ENCODE assay signal across 18 cellular contexts in the genomic region with DNA sequence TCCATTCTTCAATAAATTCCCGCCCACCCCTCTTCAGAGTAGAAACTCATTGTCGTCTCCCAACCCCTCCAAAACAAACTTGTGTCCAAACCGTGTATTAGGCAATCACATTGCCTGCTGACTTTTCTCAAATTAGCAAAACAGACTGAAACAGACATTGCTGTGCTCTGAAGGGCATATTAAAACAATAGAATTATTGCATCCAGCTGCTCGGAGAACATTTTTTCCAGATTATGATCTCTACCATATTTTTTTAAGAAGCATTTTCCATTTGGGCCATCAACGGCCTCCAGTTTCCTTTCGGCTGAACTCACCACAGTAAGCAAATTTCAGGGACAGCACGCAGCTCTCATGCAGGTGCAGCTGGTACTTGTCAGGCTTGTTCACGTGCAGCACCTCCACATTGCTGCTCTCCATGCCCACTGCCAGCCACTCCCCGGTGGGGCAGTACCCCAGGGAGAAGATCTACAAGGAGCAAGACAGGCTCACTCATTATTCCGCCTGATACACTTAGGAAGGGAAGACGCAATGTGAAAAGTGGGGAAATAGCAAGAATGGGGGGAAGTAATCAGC.
A peak's percentile ranks its signal among the peaks of the same experiment; 100 is the strongest.
DNase-seq lines count a peak whose midpoint lies in the region; ATAC-seq, FAIRE-seq and TF ChIP-seq lines count a peak whose summit lies in the region.
"Had no signal": no experiment of that assay in that cellular context is flagged by ENCODE, and none has a peak within 500 bp of the region (broad histone marks: within the 10 kb centered on the region; RNA-seq: fewer than 3 reads in every experiment).

No MANE protein-coding gene starts in this region.

- no peak for ATAC-seq in HepG2
- no peak for ATAC-seq in right lobe of liver
- ATAC-seq: Panc1 had no signal

- POLR2A ChIA-PET in HepG2 (lab: Yijun Ruan, JAX), result no interaction called here

- H3K79me1 ChIP-seq in neuronal stem cell (ENCODE audit: low read depth, low read length), result no peaks in the 10 kb centered on the region

- H3K4ac ChIP-seq in neuronal stem cell (ENCODE audit: low read length), result no peak overlapping the region

- H3K27me3 ChIP-seq in HepG2 (ENCODE audit: control insufficient read depth in 1 of 2, insufficient read depth in 2 of 2, low read length in 2 of 2), result no peaks in the 10 kb centered on the region
- H3K27me3 ChIP-seq in right lobe of liver, result no peaks in the 10 kb centered on the region
- no peaks in the 10 kb centered on the region for H3K27me3 ChIP-seq in neuronal stem cell (ENCODE audit: control insufficient read depth in 3 of 3, insufficient read depth in 3 of 3, low read depth in 1 of 3, low read length in 3 of 3)

- H3K36me3 ChIP-seq in HepG2 (replicated peaks in 1 of 2; ENCODE audit: control insufficient read depth in 1 of 2, insufficient read depth in 2 of 2, low read length in 2 of 2) (peaks cover 8 to 51% of the 10 kb centered on the region in 2 experiments), right lobe of liver (peaks cover 0 to 32% (median 9%) of the 10 kb centered on the region in 4 donors), neuronal stem cell (replicated peaks in 1 of 2; ENCODE audit: control insufficient read depth in 2 of 2, insufficient read depth in 2 of 2, low read length in 2 of 2) (peaks cover 5 to 78% of the 10 kb centered on the region in 2 donors)

- TF ChIP-seq POLR2A in HepG2 (IDR thresholded peaks at IDR 0.05; ENCODE audit: insufficient read depth in 1 of 2, low read depth in 2 of 2, low read length in 2 of 2), result no peak
- TF ChIP-seq POLR2A in right lobe of liver (IDR thresholded peaks at IDR 0.05), result no peak

- H4K8ac ChIP-seq in neuronal stem cell (ENCODE audit: low read depth, low read length), result no peak overlapping the region

- no peaks in the 10 kb centered on the region for H3K79me2 ChIP-seq in HepG2 (ENCODE audit: insufficient read depth, low read length)

- H3K14ac ChIP-seq in neuronal stem cell (ENCODE audit: low read length), result no peak overlapping the region

- in situ Hi-C loops in HepG2 (cut with HindIII; ENCODE audit: extremely low pct_ligation_motif_present, low pct_unique_long_range_greater_than_20kb), result no loop called here

- BruUV-seq in HepG2 (replicated peaks; lab: Mats Ljungman, UMichigan), result no TSS peak

- no peak for TF ChIP-seq EP300 in HepG2 (IDR thresholded peaks at IDR 0.05; ENCODE audit: low read depth in 2 of 2, low read length in 2 of 2)
- no peak for TF ChIP-seq EP300 in HepG2 (CRISPR knock-in tag; IDR thresholded peaks at IDR 0.05; ENCODE audit: borderline replicate concordance)

- CTCF ChIA-PET in HepG2 (lab: Yijun Ruan, JAX; ENCODE audit: low intra/inter-chr PET ratio, low total read pairs), result no interaction called here

- H4K91ac ChIP-seq in neuronal stem cell (ENCODE audit: low read depth, low read length, poor library complexity), result no peak overlapping the region

- intact Hi-C loops in HepG2 (cut with micrococcal nuclease; ENCODE audit: unreplicated experiment), result loop anchor here (5.0 kb wide), 1 partner anchor 33 kb away; no protein-coding TSS in a partner anchor
- intact Hi-C loops in right lobe of liver (cut with DNase I), result loop anchor here in 1 of 2 donors (10.0 kb wide), 1 partner anchor 50 kb away; no protein-coding TSS in a partner anchor

- H2BK120ac ChIP-seq in neuronal stem cell (ENCODE audit: low read depth, low read length), result no peak overlapping the region

- TF ChIP-seq CTCF in HepG2 (CRISPR knock-in tag; IDR thresholded peaks at IDR 0.05) (no peak), right lobe of liver (IDR thresholded peaks at IDR 0.05) (no peak), foreskin fibroblast (IDR thresholded peaks at IDR 0.05; ENCODE audit: low read depth, low read length) (no peak)

- H3K4me2 ChIP-seq in HepG2 (ENCODE audit: low read depth, low read length), result no peak overlapping the region
- no peak overlapping the region for H3K4me2 ChIP-seq in neuronal stem cell (ENCODE audit: insufficient read depth, low read length, poor library complexity, severe bottlenecking)

- H3K23ac ChIP-seq in neuronal stem cell (ENCODE audit: low read depth, low read length, poor library complexity), result no peak overlapping the region

- no peak overlapping the region for H2BK12ac ChIP-seq in neuronal stem cell (ENCODE audit: low read length)

- H3K18ac ChIP-seq in neuronal stem cell (ENCODE audit: low read length), result no peak overlapping the region

- no peaks in the 10 kb centered on the region for H3K9me3 ChIP-seq in HepG2 (ENCODE audit: low read length)
- no peaks in the 10 kb centered on the region for H3K9me3 ChIP-seq in right lobe of liver
- H3K9me3 ChIP-seq in neuronal stem cell (replicated peaks in 1 of 2; ENCODE audit: control insufficient read depth in 2 of 2, insufficient read depth in 1 of 2, low read depth in 1 of 2, low read length in 2 of 2), result no peaks in the 10 kb centered on the region

- no peak overlapping the region for H3K9ac ChIP-seq in HepG2 (ENCODE audit: insufficient read depth, low read depth, low read length)
- H3K9ac ChIP-seq in neuronal stem cell (ENCODE audit: low read depth, low read length, poor library complexity), result no peak overlapping the region

- H3K4me3 ChIP-seq in HepG2 (replicated peaks in 1 of 3; ENCODE audit: insufficient read depth in 1 of 3, low read depth in 2 of 3, low read length in 3 of 3), result no peak overlapping the region
- no peak overlapping the region for H3K4me3 ChIP-seq in right lobe of liver
- H3K4me3 ChIP-seq in foreskin fibroblast (ENCODE audit: low read depth in 1 of 2, low read length in 2 of 2), result no peak overlapping the region
- H3K4me3 ChIP-seq in neuronal stem cell (ENCODE audit: low read length in 2 of 2), result no peak overlapping the region

- H2AK5ac ChIP-seq in neuronal stem cell (ENCODE audit: low read depth, low read length), result no peak overlapping the region

- H2AFZ ChIP-seq in HepG2 (ENCODE audit: low read length) (no peak overlapping the region), neuronal stem cell (ENCODE audit: low read length) (no peak overlapping the region)

- H3K27ac ChIP-seq in HepG2 (ENCODE audit: extremely low read length, insufficient read depth, low read length), result no peak overlapping the region
- no peak overlapping the region for H3K27ac ChIP-seq in right lobe of liver
- no peak overlapping the region for H3K27ac ChIP-seq in neuronal stem cell (replicated peaks; ENCODE audit: low read length)

- WGBS in HepG2 (ENCODE audit: low lambda C conversion rate), result 94% methylated on average over 11 of the region's 11 CpGs
- WGBS in right lobe of liver (ENCODE audit: insufficient coverage, low coverage, low lambda C conversion rate, missing lambda C conversion rate), result 82% methylated on average over 11 of the region's 11 CpGs
- no CpG with 5 or more reads among the region's 11 CpGs for WGBS in neuronal stem cell (ENCODE audit: extremely low coverage in 2 of 2, insufficient read length in 2 of 2, insufficient replicate concordance in 1 of 2), 2 donors

- H4K20me1 ChIP-seq in HepG2 (ENCODE audit: insufficient read depth, low read length), result no peaks in the 10 kb centered on the region

- no peak for DNase-seq in HepG2 (ENCODE audit: low spot score)
- DNase-seq in right lobe of liver, result no peak
- DNase-seq in dedifferentiated amniotic fluid mesenchymal stem cell (ENCODE audit: extremely low spot score), result peak; percentile 40
- DNase-seq in foreskin fibroblast, result peak; percentile 38 to 72
- no peak for DNase-seq in COLO829 (ENCODE audit: low spot score)
- no peak for DNase-seq in neuronal stem cell (ENCODE audit: low spot score)
- DNase-seq in NOMO-1 treated with DMSO at 0.1 percent for 48 hours (lab: John Stamatoyannopoulos, UW; ENCODE audit: unreplicated experiment), result no peak
- no peak for DNase-seq in NCI-H82 treated with DMSO at 0.1 percent for 48 hours (lab: John Stamatoyannopoulos, UW; ENCODE audit: unreplicated experiment)
- DNase-seq: 8988T; C1 segment of cervical spinal cord; DMS153; EL; H7; NCI-H1930; NCI-H526; NK-92 treated with Interleukin-12 subunit alpha and Interleukin-12 subunit beta, amount 100 ng/mL, for 24 hours; Right ventricle myocardium superior had no signal

- H3K4me1 ChIP-seq in HepG2 (ENCODE audit: insufficient read depth, low read length) (peaks cover 79% of the 10 kb centered on the region), right lobe of liver (peaks cover 0 to 30% (median 13%) of the 10 kb centered on the region in 4 donors), neuronal stem cell (ENCODE audit: control insufficient read depth in 2 of 2, insufficient read depth in 1 of 2, low read depth in 1 of 2, low read length in 2 of 2) (peaks cover 7 to 17% of the 10 kb centered on the region in 2 donors)

- no peak for TF ChIP-seq RAD21 in HepG2 (CRISPR knock-in tag; IDR thresholded peaks at IDR 0.05)

- no peak overlapping the region for H2BK15ac ChIP-seq in neuronal stem cell (ENCODE audit: low read length)

- no peak overlapping the region for H2BK5ac ChIP-seq in neuronal stem cell (ENCODE audit: low read length)

- no peak for FAIRE-seq in HepG2 (lab: Jason Lieb, UNC)

TF ChIP-seq in HepG2, 621 proteins besides CTCF, POLR2A, EP300 and RAD21 (continues in another document):
- no peak for TF ChIP-seq RELA (CRISPR knock-in tag; IDR thresholded peaks at IDR 0.05)
- no peak for TF ChIP-seq CHCHD3 (CRISPR knock-in tag; IDR thresholded peaks at IDR 0.05)
- TF ChIP-seq ZSCAN9 (CRISPR knock-in tag; IDR thresholded peaks at IDR 0.05; ENCODE audit: borderline replicate concordance), result no peak
- TF ChIP-seq TCF12 (IDR thresholded peaks at IDR 0.05), result no peak
- TF ChIP-seq TCF12 (CRISPR knock-in tag; IDR thresholded peaks at IDR 0.05), result no peak
- no peak for TF ChIP-seq TSC22D2 (CRISPR knock-in tag; IDR thresholded peaks at IDR 0.05; ENCODE audit: borderline replicate concordance)

Comparison
In these comparisons a context has a peak if more than half of its experiments do, and no peak if none do; other contexts are left out.
1. DNase-seq: peak in dedifferentiated amniotic fluid mesenchymal stem cell (single experiment) and foreskin fibroblast (2 of 2); none in HepG2 (single experiment), right lobe of liver (0 of 3), COLO829 (single experiment), neuronal stem cell (single experiment), NOMO-1 treated with DMSO at 0.1 percent for 48 hours (single experiment) and NCI-H82 treated with DMSO at 0.1 percent for 48 hours (single experiment).